ENCODE assay signal across 1 cellular context in the genomic region with DNA sequence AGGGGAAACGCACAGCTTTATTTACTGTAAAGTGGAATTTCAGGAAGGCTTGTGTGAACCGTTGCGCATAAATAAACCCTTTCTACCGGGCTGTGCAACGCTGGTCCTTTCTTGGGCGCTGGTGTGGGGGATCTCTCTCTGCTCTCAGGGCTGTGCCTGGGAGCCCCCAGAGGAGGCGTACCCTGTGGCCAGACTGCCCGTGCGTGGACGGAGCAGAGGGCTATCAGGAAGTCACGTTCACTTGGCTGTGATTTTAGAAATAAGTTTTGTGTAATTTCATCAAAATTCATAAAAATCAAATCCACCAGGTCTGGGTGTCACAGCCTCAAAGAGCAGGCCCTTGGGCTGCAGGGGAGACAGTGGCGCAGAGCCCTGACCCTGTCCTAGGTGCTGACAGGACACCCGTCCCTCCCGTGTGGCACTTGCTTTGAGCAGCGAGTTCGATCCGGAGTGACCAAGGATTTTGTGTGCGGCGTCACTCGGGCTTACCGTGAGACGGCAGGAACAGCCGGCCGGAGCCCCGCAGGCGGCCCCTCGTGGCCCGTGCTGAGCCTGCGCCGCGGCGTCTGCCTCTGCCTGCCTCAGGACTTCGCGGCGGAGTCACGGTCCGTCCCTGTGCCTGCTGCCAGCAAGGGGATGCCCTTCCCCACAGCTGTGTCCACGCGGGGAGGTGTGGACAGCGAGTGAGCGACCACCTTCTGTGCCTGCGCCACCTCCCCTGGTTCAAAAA.
TF ChIP-seq lines count a peak whose summit lies in the region.

No MANE protein-coding gene starts in this region.

TF ChIP-seq in GM12878, 131 proteins besides CTCF, POLR2A, EP300 and RAD21:
- TF ChIP-seq IRF3 (IDR thresholded peaks at IDR 0.05) (no peak), POLR2AphosphoS2 (IDR thresholded peaks at IDR 0.05; ENCODE audit: low read depth, low read length) (0 out of 2 replicates have a peak, but pooled peaks have one; percentile 23)
- TF ChIP-seq, protein P1, sequence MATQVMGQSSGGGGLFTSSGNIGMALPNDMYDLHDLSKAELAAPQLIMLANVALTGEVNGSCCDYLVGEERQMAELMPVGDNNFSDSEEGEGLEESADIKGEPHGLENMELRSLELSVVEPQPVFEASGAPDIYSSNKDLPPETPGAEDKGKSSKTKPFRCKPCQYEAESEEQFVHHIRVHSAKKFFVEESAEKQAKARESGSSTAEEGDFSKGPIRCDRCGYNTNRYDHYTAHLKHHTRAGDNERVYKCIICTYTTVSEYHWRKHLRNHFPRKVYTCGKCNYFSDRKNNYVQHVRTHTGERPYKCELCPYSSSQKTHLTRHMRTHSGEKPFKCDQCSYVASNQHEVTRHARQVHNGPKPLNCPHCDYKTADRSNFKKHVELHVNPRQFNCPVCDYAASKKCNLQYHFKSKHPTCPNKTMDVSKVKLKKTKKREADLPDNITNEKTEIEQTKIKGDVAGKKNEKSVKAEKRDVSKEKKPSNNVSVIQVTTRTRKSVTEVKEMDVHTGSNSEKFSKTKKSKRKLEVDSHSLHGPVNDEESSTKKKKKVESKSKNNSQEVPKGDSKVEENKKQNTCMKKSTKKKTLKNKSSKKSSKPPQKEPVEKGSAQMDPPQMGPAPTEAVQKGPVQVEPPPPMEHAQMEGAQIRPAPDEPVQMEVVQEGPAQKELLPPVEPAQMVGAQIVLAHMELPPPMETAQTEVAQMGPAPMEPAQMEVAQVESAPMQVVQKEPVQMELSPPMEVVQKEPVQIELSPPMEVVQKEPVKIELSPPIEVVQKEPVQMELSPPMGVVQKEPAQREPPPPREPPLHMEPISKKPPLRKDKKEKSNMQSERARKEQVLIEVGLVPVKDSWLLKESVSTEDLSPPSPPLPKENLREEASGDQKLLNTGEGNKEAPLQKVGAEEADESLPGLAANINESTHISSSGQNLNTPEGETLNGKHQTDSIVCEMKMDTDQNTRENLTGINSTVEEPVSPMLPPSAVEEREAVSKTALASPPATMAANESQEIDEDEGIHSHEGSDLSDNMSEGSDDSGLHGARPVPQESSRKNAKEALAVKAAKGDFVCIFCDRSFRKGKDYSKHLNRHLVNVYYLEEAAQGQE (IDR thresholded peaks at IDR 0.05; ENCODE audit: low read depth, low read length) = peak; percentile 51; the same call in 1 of the 2 replicates
